Comparison of ENCODE assay signal across 8 cellular contexts in genomic region chrX:49192722-49193328, GRCh38. TPM values are rescaled to one million over a fixed set of nuclear protein-coding genes. Genes with fewer than 3 reads are reported as not detected.
A peak's percentile ranks its signal among the peaks of the same experiment; 100 is the strongest.
DNase-seq lines count a peak whose midpoint lies in the region; ATAC-seq and TF ChIP-seq lines count a peak whose summit lies in the region.

No MANE protein-coding gene starts in this region.

- peaks cover 7% of the 10 kb centered on the region for H3K36me3 Mint-ChIP-seq in central memory CD8-positive, alpha-beta T cell (ENCODE audit: insufficient read depth)
- H3K36me3 Mint-ChIP-seq in osteocyte (ENCODE audit: unreplicated experiment) = no peaks in the 10 kb centered on the region

- intact Hi-C loops in OCI-LY7 (cut with micrococcal nuclease; ENCODE audit: unreplicated experiment) = loop anchor here (5.0 kb wide), 1 partner anchor 74 kb away; the partner anchor contains the start of gene PPP1R3F

- TF ChIP-seq CTCF in OCI-LY7 (conservative IDR thresholded peaks at IDR 0.05; ENCODE audit: low read length) (peak; percentile 80), osteocyte (IDR thresholded peaks at IDR 0.05) (peak; percentile 54)

- peaks cover 3% of the 10 kb centered on the region; the same call in 1 of the 2 replicates for H3K79me2 ChIP-seq in OCI-LY7 (ENCODE audit: insufficient read depth, low read depth, low read length)

- no TSS peak for BruUV-seq in OCI-LY7 (replicated peaks; lab: Mats Ljungman, UMichigan)

- H4K20me1 ChIP-seq in OCI-LY7 (ENCODE audit: insufficient read depth, low read length) = no peaks in the 10 kb centered on the region

- no peak overlapping the region for H3K27ac ChIP-seq in OCI-LY7 (ENCODE audit: low read depth, low read length, poor library complexity, severe bottlenecking)

- peak overlapping the region; percentile 86 for H3K4me3 ChIP-seq in OCI-LY7 (ENCODE audit: low read depth, low read length, poor library complexity, severe bottlenecking)

- H3K4me2 ChIP-seq in OCI-LY7 (ENCODE audit: low read length) = peak overlapping the region; percentile 71

- no peak for ATAC-seq in central memory CD8-positive, alpha-beta T cell (replicated peaks; ENCODE audit: extremely low read depth, poor library complexity, severe bottlenecking)
- ATAC-seq in HG03139 (IDR thresholded peaks at IDR 0.05; ENCODE audit: unreplicated experiment) (no peak), HG03521 (IDR thresholded peaks at IDR 0.05; ENCODE audit: unreplicated experiment) (no peak)

- H3K4me1 ChIP-seq in OCI-LY7 (ENCODE audit: insufficient read depth, low read length, poor library complexity, severe bottlenecking) = peaks cover 23% of the 10 kb centered on the region

- H3K9me2 ChIP-seq in OCI-LY7 (ENCODE audit: insufficient read depth, low read length) = no peaks in the 10 kb centered on the region

- peaks cover 18% of the 10 kb centered on the region for H3K4me1 Mint-ChIP-seq in central memory CD8-positive, alpha-beta T cell
- peaks cover 8% of the 10 kb centered on the region for H3K4me1 Mint-ChIP-seq in osteocyte (ENCODE audit: unreplicated experiment)

- peak overlapping the region; percentile 9 for H3K4me3 Mint-ChIP-seq in central memory CD8-positive, alpha-beta T cell
- H3K4me3 Mint-ChIP-seq in osteocyte (ENCODE audit: unreplicated experiment) = peak overlapping the region; percentile 48

- H3K9me3 ChIP-seq in OCI-LY7 (ENCODE audit: low read length) = no peaks in the 10 kb centered on the region

- H3K27me3 Mint-ChIP-seq in central memory CD8-positive, alpha-beta T cell = no peaks in the 10 kb centered on the region
- H3K27me3 Mint-ChIP-seq in osteocyte (ENCODE audit: unreplicated experiment) = no peaks in the 10 kb centered on the region

- H3K36me3 ChIP-seq in OCI-LY7 (ENCODE audit: insufficient read depth, low read length) = no peaks in the 10 kb centered on the region

- DNase-seq in stimulated activated CD4-positive, alpha-beta T cell treated with anti-CD3 and anti-CD28 coated beads, Interleukin-2, amount 100 ng/mL, for 24 hours = peak; percentile 32 to 41
- DNase-seq in stimulated activated CD4-positive, alpha-beta T cell treated with anti-CD3 and anti-CD28 coated beads, Interleukin-4, amount 100 ng/mL, for 1 hour = no peak
- DNase-seq in OCI-LY7 (ENCODE audit: low spot score) (peak; percentile 49), osteocyte (ENCODE audit: extremely low spot score, unreplicated experiment) (no peak), hippocampal formation (lab: John Stamatoyannopoulos, UW) (no peak)
- no peak for DNase-seq in central memory CD8-positive, alpha-beta T cell (ENCODE audit: low spot score in 2 of 2)

- no peak overlapping the region for H3K27ac Mint-ChIP-seq in central memory CD8-positive, alpha-beta T cell (ENCODE audit: low read depth)
- no peak overlapping the region for H3K27ac Mint-ChIP-seq in osteocyte (ENCODE audit: unreplicated experiment)

- POLR2A ChIA-PET in OCI-LY7 (lab: Charles Lee) = interaction anchor here (0.7 kb wide), 2 partner anchors 10 to 819 kb away, joined by 3 read pairs; no protein-coding TSS in a partner anchor

- H3K9me3 Mint-ChIP-seq in central memory CD8-positive, alpha-beta T cell = no peaks in the 10 kb centered on the region
- peaks cover 5% of the 10 kb centered on the region for H3K9me3 Mint-ChIP-seq in osteocyte (ENCODE audit: unreplicated experiment)

- H2AFZ ChIP-seq in OCI-LY7 (ENCODE audit: low read length) = no peak overlapping the region

- CTCF ChIA-PET in OCI-LY7 (lab: Charles Lee; ENCODE audit: unreplicated experiment) = interaction anchor here (0.6 kb wide), 1 partner anchor 724 kb away, joined by 9 read pairs; no protein-coding TSS in a partner anchor

RNA-seq across cellular contexts. Expression of gene PRICKLE3, which starts 6.7 kb away (rescaled TPM):
- 9.9 and 10.6 TPM in 2 replicates for total RNA-seq in OCI-LY7 (2014; rRNA removed; shearing (Covaris generic))
- total RNA-seq in OCI-LY7 (2022) = 11.0 and 16.7 TPM in 2 replicates
- 7.7 and 8.5 TPM in 2 replicates for total RNA-seq in osteocyte

RNA-seq across cellular contexts. Expression of gene SYP, which starts 7.2 kb away (rescaled TPM):
- 0.79 and 2.3 TPM in 2 replicates for total RNA-seq in OCI-LY7 (2014; rRNA removed; shearing (Covaris generic))
- total RNA-seq in OCI-LY7 (2022) = 2.3 and 2.9 TPM in 2 replicates
- total RNA-seq in osteocyte = 1.5 and 2.3 TPM in 2 replicates

RNA-seq across cellular contexts. Expression of gene PLP2, which starts 21.1 kb away (rescaled TPM):
- 16.7 and 21.2 TPM in 2 replicates for total RNA-seq in OCI-LY7 (2014; rRNA removed; shearing (Covaris generic))
- 54.3 and 56.9 TPM in 2 replicates for total RNA-seq in OCI-LY7 (2022)
- 97.4 and 100 TPM in 2 replicates for total RNA-seq in osteocyte

RNA-seq across cellular contexts. Expression of gene MAGIX, which starts 30.3 kb away (rescaled TPM):
- total RNA-seq in OCI-LY7 (2014; rRNA removed; shearing (Covaris generic)) = 0.85 and 1.0 TPM in 2 replicates
- 1.1 and 1.7 TPM in 2 replicates for total RNA-seq in OCI-LY7 (2022)
- total RNA-seq in osteocyte = 1.2 and 2.3 TPM in 2 replicates

RNA-seq across cellular contexts. Expression of gene CACNA1F, which starts 40.3 kb away (rescaled TPM):
- total RNA-seq in OCI-LY7 (2014; rRNA removed; shearing (Covaris generic)) = not detected in 2 replicates
- total RNA-seq in OCI-LY7 (2022) (not detected in 2 replicates), osteocyte (not detected in 2 replicates)

Comparison
In these comparisons a context has a peak if more than half of its experiments do, and no peak if none do; other contexts are left out.
1. DNase-seq: peak in stimulated activated CD4-positive, alpha-beta T cell treated with anti-CD3 and anti-CD28 coated beads, Interleukin-2, amount 100 ng/mL, for 24 hours (2 of 2) and OCI-LY7 (single experiment); none in stimulated activated CD4-positive, alpha-beta T cell treated with anti-CD3 and anti-CD28 coated beads, Interleukin-4, amount 100 ng/mL, for 1 hour (single experiment), central memory CD8-positive, alpha-beta T cell (0 of 2), osteocyte (single experiment) and hippocampal formation (0 of 2).